Comparison of ENCODE assay signal across 22 cellular contexts in the genomic region with DNA sequence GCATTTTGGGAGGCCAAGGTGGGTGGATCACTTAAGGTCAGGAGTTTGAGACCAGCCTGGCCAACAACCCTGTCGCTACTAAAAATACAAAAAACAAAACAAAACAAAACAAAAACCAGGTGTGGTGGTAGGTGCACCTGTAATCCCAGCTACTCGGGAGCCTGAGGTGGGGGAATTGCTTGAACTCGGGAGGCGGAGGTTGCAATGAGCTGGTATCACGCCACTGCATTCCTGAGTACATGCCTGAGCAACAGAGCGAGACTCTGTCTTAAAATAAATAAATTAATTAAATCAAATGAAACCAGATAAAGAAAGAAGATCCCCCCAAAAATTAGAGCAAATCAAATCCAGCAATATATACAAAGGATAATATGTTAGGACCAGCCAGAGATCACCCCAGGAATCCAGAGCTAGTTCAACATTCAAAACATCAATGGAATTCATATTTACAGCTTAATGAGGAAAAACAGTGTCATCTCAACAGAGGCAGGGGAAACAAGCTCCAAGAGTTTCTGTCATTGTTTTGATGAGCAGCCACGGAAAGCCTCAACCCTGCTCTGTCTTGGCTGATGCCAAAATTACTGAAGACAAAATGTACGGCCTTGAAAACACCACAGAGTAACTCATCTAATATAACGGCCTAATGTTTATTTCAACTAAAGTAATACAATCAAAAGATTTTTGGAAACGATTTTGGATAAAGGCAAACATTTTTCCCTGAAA. TPM values are rescaled to one million over a fixed set of nuclear protein-coding genes. Genes with fewer than 3 reads are reported as not detected.
DNase-seq lines count a peak whose midpoint lies in the region; ATAC-seq and TF ChIP-seq lines count a peak whose summit lies in the region.
"Had no signal": no experiment of that assay in that cellular context is flagged by ENCODE, and none has a peak within 500 bp of the region (broad histone marks: within the 10 kb centered on the region; RNA-seq: fewer than 3 reads in every experiment).

No MANE protein-coding gene starts in this region.

- H3K36me3 Mint-ChIP-seq in neural crest cell (ENCODE audit: low read depth), result no peaks in the 10 kb centered on the region
- H3K36me3 Mint-ChIP-seq in Calu3 (ENCODE audit: insufficient read depth, unreplicated experiment), result peaks cover 23% of the 10 kb centered on the region
- H3K36me3 Mint-ChIP-seq: activated naive CD8-positive, alpha-beta T cell treated with anti-CD3 and anti-CD28 coated beads, Interleukin-2, amount 10 ng/mL, durations not matched to agents 7 days and 5 days; brain; stimulated activated memory B cell treated with anti-CD40 and anti-IgM and Interleukin-4, amounts not matched to agents 10 μg/mL and 1 μg/mL and 100 μg/mL, for 72 hours had no signal

- H3K27ac ChIP-seq in upper lobe of right lung, result peak overlapping the region; percentile 43
- H3K27ac ChIP-seq: heart right ventricle, transverse colon had no signal

- no peaks in the 10 kb centered on the region for H3K27me3 Mint-ChIP-seq in neural crest cell (ENCODE audit: low read depth)
- H3K27me3 Mint-ChIP-seq in Calu3 (ENCODE audit: unreplicated experiment), result no peaks in the 10 kb centered on the region
- H3K27me3 Mint-ChIP-seq: activated naive CD8-positive, alpha-beta T cell treated with anti-CD3 and anti-CD28 coated beads, Interleukin-2, amount 10 ng/mL, durations not matched to agents 7 days and 5 days; stimulated activated memory B cell treated with anti-CD40 and anti-IgM and Interleukin-4, amounts not matched to agents 10 μg/mL and 1 μg/mL and 100 μg/mL, for 72 hours had no signal

- H3K4me1 Mint-ChIP-seq in neural crest cell, result peaks cover 19% of the 10 kb centered on the region
- H3K4me1 Mint-ChIP-seq in Calu3 (ENCODE audit: low read depth, unreplicated experiment), result peaks cover 16% of the 10 kb centered on the region

- in situ Hi-C loops in KBM-7 (cut with MboI; ENCODE audit: low pct_unique_long_range_greater_than_20kb, low sequenced_read_pairs), result no loop called here

- no peaks in the 10 kb centered on the region for H3K9me3 ChIP-seq in upper lobe of right lung
- H3K9me3 ChIP-seq: heart right ventricle, transverse colon had no signal

- intact Hi-C loops in upper lobe of right lung (cut with DNase I) (no loop called here), Calu3 (cut with micrococcal nuclease; ENCODE audit: unreplicated experiment) (no loop called here)

- DNase-seq in GM03348 (ENCODE audit: low spot score), result peak; percentile 30
- peak; percentile 71 for DNase-seq in fibroblast of gingiva (ENCODE audit: low read depth)
- DNase-seq in neural crest cell (ENCODE audit: low read depth, low spot score), result no peak
- DNase-seq in upper lobe of right lung, result no peak
- no peak for DNase-seq in Calu3
- DNase-seq in KBM-7, result no peak
- no peak for DNase-seq in HuH-7.5 (ENCODE audit: low spot score)
- DNase-seq: activated CD4-positive, alpha-beta T cell treated with anti-CD3 and anti-CD28 coated beads, Interleukin-2, amount 50 U/mL, for 4 hours; activated CD8-positive, alpha-beta memory T cell treated with anti-CD3 and anti-CD28 coated beads, Interleukin-2, amount 50 U/mL, for 4 hours; activated naive CD8-positive, alpha-beta T cell treated with anti-CD3 and anti-CD28 coated beads, Interleukin-2, amount 10 ng/mL, durations not matched to agents 7 days and 5 days; DND-41; heart right ventricle; NCI-H1048; NCI-H187; NCI-H526 treated with DMSO at 0.1 percent for 48 hours; RPMI8226; T-helper 9 cell; transverse colon had no signal

- no peaks in the 10 kb centered on the region for H3K36me3 ChIP-seq in upper lobe of right lung
- H3K36me3 ChIP-seq: transverse colon had no signal

- CTCF ChIA-PET in Calu3 (lab: Charles Lee), result no interaction called here

- ATAC-seq in upper lobe of right lung, result no peak
- ATAC-seq: heart right ventricle; SK-N-SH treated with all-trans-retinoic acid at 6 μM for 48 hours; stimulated activated memory B cell treated with anti-CD40 and anti-IgM and Interleukin-4, amounts not matched to agents 10 μg/mL and 1 μg/mL and 100 μg/mL, for 72 hours had no signal

- no peak overlapping the region for H3K4me3 ChIP-seq in upper lobe of right lung
- H3K4me3 ChIP-seq: heart right ventricle, transverse colon had no signal

- peak overlapping the region; percentile 49 for H3K4me3 Mint-ChIP-seq in neural crest cell
- no peak overlapping the region for H3K4me3 Mint-ChIP-seq in Calu3 (ENCODE audit: low read depth, unreplicated experiment)
- H3K4me3 Mint-ChIP-seq: activated naive CD8-positive, alpha-beta T cell treated with anti-CD3 and anti-CD28 coated beads, Interleukin-2, amount 10 ng/mL, durations not matched to agents 7 days and 5 days; stimulated activated memory B cell treated with anti-CD40 and anti-IgM and Interleukin-4, amounts not matched to agents 10 μg/mL and 1 μg/mL and 100 μg/mL, for 72 hours had no signal

- H3K9me3 Mint-ChIP-seq in neural crest cell (no peaks in the 10 kb centered on the region), Calu3 (ENCODE audit: low read depth, unreplicated experiment) (no peaks in the 10 kb centered on the region)
- H3K9me3 Mint-ChIP-seq: activated naive CD8-positive, alpha-beta T cell treated with anti-CD3 and anti-CD28 coated beads, Interleukin-2, amount 10 ng/mL, durations not matched to agents 7 days and 5 days; activated T-helper 2 cell treated with anti-CD3 and anti-CD28 coated beads, Interferon-gamma antibody, Interleukin-2, Interleukin-4, amounts not matched to agents 10 μg/mL and 5 μg/mL and 100 μg/mL, durations not matched to agents 14 hours and 24 hours and 36 hours; brain; stimulated activated memory B cell treated with anti-CD40 and anti-IgM and Interleukin-4, amounts not matched to agents 10 μg/mL and 1 μg/mL and 100 μg/mL, for 72 hours had no signal

- peaks cover 29% of the 10 kb centered on the region for H3K4me1 ChIP-seq in upper lobe of right lung

- no TSS peak for BruUV-seq in Calu3 (replicated peaks; lab: Mats Ljungman, UMichigan)

- TF ChIP-seq CTCF in neural crest cell (conservative IDR thresholded peaks at IDR 0.05) (no peak), upper lobe of right lung (IDR thresholded peaks at IDR 0.05) (no peak), Calu3 (IDR thresholded peaks at IDR 0.05; ENCODE audit: unreplicated experiment) (no peak)

- H3K27ac Mint-ChIP-seq in neural crest cell (ENCODE audit: unreplicated experiment), result no peak overlapping the region
- H3K27ac Mint-ChIP-seq in Calu3 (ENCODE audit: unreplicated experiment), result no peak overlapping the region
- H3K27ac Mint-ChIP-seq: activated naive CD8-positive, alpha-beta T cell treated with anti-CD3 and anti-CD28 coated beads, Interleukin-2, amount 10 ng/mL, durations not matched to agents 7 days and 5 days; activated T-helper 2 cell treated with anti-CD3 and anti-CD28 coated beads, Interferon-gamma antibody, Interleukin-2, Interleukin-4, amounts not matched to agents 10 μg/mL and 5 μg/mL and 100 μg/mL, durations not matched to agents 14 hours and 24 hours and 36 hours; stimulated activated memory B cell treated with anti-CD40 and anti-IgM and Interleukin-4, amounts not matched to agents 10 μg/mL and 1 μg/mL and 100 μg/mL, for 72 hours had no signal

- H3K27me3 ChIP-seq in upper lobe of right lung, result no peaks in the 10 kb centered on the region
- H3K27me3 ChIP-seq: heart right ventricle, transverse colon had no signal

RNA-seq across cellular contexts. Expression of a gene that starts 3.7 kb away (rescaled TPM):
- total RNA-seq in neural crest cell (39.2 and 43.0 TPM in 2 replicates), upper lobe of right lung (29.6 TPM), Calu3 (2022) (20.2 and 25.6 TPM in 2 replicates)

Comparison
In these comparisons a context has a peak if more than half of its experiments do, and no peak if none do; other contexts are left out.
1. DNase-seq: peak in GM03348 (single experiment) and fibroblast of gingiva (single experiment); none in neural crest cell (single experiment), upper lobe of right lung (single experiment), Calu3 (single experiment), KBM-7 (single experiment) and HuH-7.5 (single experiment).